In the genomic region with DNA sequence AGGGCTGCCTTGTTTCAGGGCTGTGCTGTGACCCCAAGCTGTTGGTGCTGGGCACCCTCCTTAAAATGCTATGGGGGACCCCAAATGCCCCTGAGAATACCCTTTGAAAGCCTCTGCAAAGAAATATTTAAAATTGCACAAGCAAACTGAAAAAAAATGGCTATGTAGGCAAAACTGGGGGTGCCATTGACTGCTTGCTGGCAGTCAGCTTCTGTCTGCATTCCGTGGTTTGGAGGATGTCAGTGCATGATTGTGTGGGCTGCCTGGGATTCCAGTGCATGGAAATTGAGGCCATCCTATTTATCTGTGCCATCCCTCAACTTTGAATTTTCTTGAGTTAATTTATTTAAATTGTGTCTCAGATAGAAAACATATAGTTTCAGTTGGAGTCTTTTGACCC, we compare ENCODE assay signal across 19 cellular contexts.
DNase-seq lines count a peak whose midpoint lies in the region; ATAC-seq and TF ChIP-seq lines count a peak whose summit lies in the region.
"Had no signal": no experiment of that assay in that cellular context is flagged by ENCODE, and none has a peak within 500 bp of the region (broad histone marks: within the 10 kb centered on the region; RNA-seq: fewer than 3 reads in every experiment).

No MANE protein-coding gene starts in this region.

- no peak overlapping the region for H3K27ac ChIP-seq in lower lobe of right lung
- H3K27ac ChIP-seq: A549, SJSA1, upper lobe of right lung had no signal

- ATAC-seq in lower lobe of right lung (no peak), HG03175 (IDR thresholded peaks at IDR 0.05; ENCODE audit: unreplicated experiment) (no peak), HG02885 (IDR thresholded peaks at IDR 0.05; ENCODE audit: poor library complexity, unreplicated experiment) (no peak)
- ATAC-seq: A549; stimulated activated naive CD8-positive, alpha-beta T cell treated with anti-CD3 and anti-CD28 coated beads, Interleukin-15, Interleukin-2, amounts not matched to agents 100 U/mL and 50 U/mL, for 24 hours; upper lobe of right lung had no signal

- TF ChIP-seq CTCF in lower lobe of right lung (IDR thresholded peaks at IDR 0.05): no peak

- intact Hi-C loops in lower lobe of right lung (cut with DNase I): no loop called here

- no peaks in the 10 kb centered on the region for H3K27me3 ChIP-seq in H7 (ENCODE audit: control insufficient read depth, insufficient read depth, low read length)
- no peaks in the 10 kb centered on the region for H3K27me3 ChIP-seq in lower lobe of right lung (ENCODE audit: low read depth)
- H3K27me3 ChIP-seq: SJSA1, upper lobe of right lung had no signal

- in situ Hi-C loops in ACHN (cut with HindIII; ENCODE audit: low pct_ligation_motif_present, low pct_unique_long_range_greater_than_20kb, low sequenced_read_pairs): no loop called here

- H3K4me3 ChIP-seq in H7 (ENCODE audit: insufficient read depth, low read depth, low read length) (no peak overlapping the region), lower lobe of right lung (no peak overlapping the region)
- H3K4me3 ChIP-seq: A549, SJSA1, upper lobe of right lung had no signal

- no peaks in the 10 kb centered on the region for H3K36me3 ChIP-seq in H7 (replicated peaks; ENCODE audit: control insufficient read depth, insufficient read depth, low read length)
- H3K36me3 ChIP-seq in lower lobe of right lung: no peaks in the 10 kb centered on the region
- H3K36me3 ChIP-seq: upper lobe of right lung had no signal

- no peaks in the 10 kb centered on the region for H3K4me1 ChIP-seq in lower lobe of right lung
- H3K4me1 ChIP-seq: A549, SJSA1, upper lobe of right lung had no signal

- H3K9me3 ChIP-seq in lower lobe of right lung: peaks cover 7% of the 10 kb centered on the region
- H3K9me3 ChIP-seq: A549, upper lobe of right lung had no signal

- DNase-seq in ACHN (peak; percentile 44), H7 (peak; percentile 10), astrocyte of the hippocampus (ENCODE audit: low read depth, low spot score) (peak; percentile 56), islet precursor cell (peak; percentile 64), lower lobe of right lung (no peak)
- no peak for DNase-seq in activated CD4-positive, alpha-beta T cell treated with anti-CD3 and anti-CD28 coated beads, Interleukin-2, amount 50 U/mL, for 1 hour
- DNase-seq: amniotic stem cell; CD4-positive, CD25-positive, alpha-beta regulatory T cell; effector memory CD4-positive, alpha-beta T cell; hippocampal formation; NCI-H1105; NCI-H748 treated with DMSO at 0.1 percent for 48 hours; OCI-M1; stimulated activated naive CD8-positive, alpha-beta T cell treated with anti-CD3 and anti-CD28 coated beads, Interleukin-15, Interleukin-2, amounts not matched to agents 100 U/mL and 50 U/mL, for 24 hours; upper lobe of right lung had no signal

Comparison
In these comparisons a context has a peak if more than half of its experiments do, and no peak if none do; other contexts are left out.
1. DNase-seq: peak in ACHN (single experiment), H7 (single experiment), astrocyte of the hippocampus (single experiment) and islet precursor cell (single experiment); none in activated CD4-positive, alpha-beta T cell treated with anti-CD3 and anti-CD28 coated beads, Interleukin-2, amount 50 U/mL, for 1 hour (single experiment) and lower lobe of right lung (single experiment).